In the genomic region with DNA sequence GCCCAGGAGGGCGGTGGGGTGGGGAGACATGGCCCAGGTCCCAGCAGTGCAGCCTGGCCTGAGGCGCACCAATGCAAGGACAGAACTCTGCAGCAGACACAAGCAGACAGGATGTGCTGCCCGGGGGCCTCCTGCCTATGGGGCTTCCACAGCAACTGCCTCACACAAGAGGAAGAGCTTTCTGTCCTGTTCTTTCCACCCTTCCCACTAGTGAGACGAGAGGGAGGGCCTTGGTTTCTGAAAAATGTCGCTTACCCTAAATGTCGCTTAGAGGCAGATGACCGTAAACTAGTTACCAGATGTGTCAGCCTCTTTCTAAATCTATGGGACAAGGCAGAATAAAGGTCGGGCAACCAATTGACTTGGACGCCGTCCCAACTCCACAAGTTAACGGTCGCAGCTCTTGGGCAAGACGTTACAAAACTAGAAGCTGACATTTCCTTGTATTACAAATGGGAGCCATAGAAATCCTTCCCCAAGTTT, we compare ENCODE assay signal across 8 cellular contexts. TPM values are rescaled to one million over a fixed set of nuclear protein-coding genes. Genes with fewer than 3 reads are reported as not detected.
DNase-seq lines count a peak whose midpoint lies in the region; ATAC-seq lines count a peak whose summit lies in the region.

LAIR1 (minus strand) TSS at position 157 of the 483 bp plus-strand sequence; CDS start at position 30, 127 bp downstream.

- H3K4me1 Mint-ChIP-seq in activated T-cell treated with anti-CD3 and anti-CD28 coated beads, Interleukin-2, amount 50 U/mL, for 24 hours (ENCODE audit: low read depth): peaks cover 73% of the 10 kb centered on the region

- intact Hi-C loops in right cardiac atrium (cut with DNase I): no loop called here

- peak within 1 kb of the TSS; percentile 92 for H3K27ac Mint-ChIP-seq in activated T-cell treated with anti-CD3 and anti-CD28 coated beads, Interleukin-2, amount 50 U/mL, for 24 hours

- 48% methylated on average over 13 of the region's 13 CpGs for WGBS in right cardiac atrium

- DNase-seq in NOMO-1 (lab: John Stamatoyannopoulos, UW; ENCODE audit: unreplicated experiment in 2 of 2) (peak; percentile 89 to 97), right cardiac atrium (peak; percentile 39 to 69 (median 69)), DMS153 (lab: John Stamatoyannopoulos, UW) (no peak), NCI-H2227 (lab: John Stamatoyannopoulos, UW; ENCODE audit: unreplicated experiment) (no peak), OCI-M2 (lab: John Stamatoyannopoulos, UW; ENCODE audit: unreplicated experiment) (no peak)
- DNase-seq in activated T-cell treated with anti-CD3 and anti-CD28 coated beads, Interleukin-2, amount 50 U/mL, for 24 hours: peak; percentile 76
- DNase-seq in stimulated activated CD8-positive, alpha-beta memory T cell treated with anti-CD3 and anti-CD28 coated beads, Interleukin-4, amount 100 ng/mL, for 24 hours (ENCODE audit: low read depth): peak; percentile 29

- peak within 1 kb of the TSS; percentile 87 for H3K4me3 Mint-ChIP-seq in activated T-cell treated with anti-CD3 and anti-CD28 coated beads, Interleukin-2, amount 50 U/mL, for 24 hours

- H3K9me3 ChIP-seq in right cardiac atrium (ENCODE audit: control insufficient read depth, low read length): no peaks in the 10 kb centered on the region

- H3K27me3 ChIP-seq in right cardiac atrium (ENCODE audit: control insufficient read depth, insufficient read depth): no peaks in the 10 kb centered on the region

- no peaks in the 10 kb centered on the region for H3K9me3 Mint-ChIP-seq in activated T-cell treated with anti-CD3 and anti-CD28 coated beads, Interleukin-2, amount 50 U/mL, for 24 hours

- H3K36me3 Mint-ChIP-seq in activated T-cell treated with anti-CD3 and anti-CD28 coated beads, Interleukin-2, amount 50 U/mL, for 24 hours (ENCODE audit: low read depth): peaks cover 8% of the 10 kb centered on the region

- ATAC-seq in right cardiac atrium: peak; percentile 66 to 69
- ATAC-seq in GM21786 (IDR thresholded peaks at IDR 0.05; ENCODE audit: unreplicated experiment): no peak

- H3K4me1 ChIP-seq in right cardiac atrium (ENCODE audit: control insufficient read depth, insufficient read depth, low read length): no peaks in the 10 kb centered on the region

- peak within 1 kb of the TSS; percentile 39 for H3K27ac ChIP-seq in right cardiac atrium (ENCODE audit: low read length)

- peak within 1 kb of the TSS; percentile 31 for H3K4me3 ChIP-seq in right cardiac atrium (ENCODE audit: low read length)

- peaks cover 7% of the 10 kb centered on the region for H3K27me3 Mint-ChIP-seq in activated T-cell treated with anti-CD3 and anti-CD28 coated beads, Interleukin-2, amount 50 U/mL, for 24 hours

RNA-seq across cellular contexts. Expression of gene LAIR1, which starts in this region (rescaled TPM):
- total RNA-seq in right cardiac atrium: 1 to 10 TPM; 6.8 to 9.1 (median 8.1) TPM
- 2.9 TPM for polyA plus RNA-seq in right cardiac atrium

Comparison
In these comparisons a context has a peak if more than half of its experiments do, and no peak if none do; other contexts are left out.
1. DNase-seq: peak in NOMO-1 (2 of 2), activated T-cell treated with anti-CD3 and anti-CD28 coated beads, Interleukin-2, amount 50 U/mL, for 24 hours (single experiment), right cardiac atrium (3 of 3) and stimulated activated CD8-positive, alpha-beta memory T cell treated with anti-CD3 and anti-CD28 coated beads, Interleukin-4, amount 100 ng/mL, for 24 hours (single experiment); none in DMS153 (single experiment), NCI-H2227 (single experiment) and OCI-M2 (single experiment).